In the genomic region with DNA sequence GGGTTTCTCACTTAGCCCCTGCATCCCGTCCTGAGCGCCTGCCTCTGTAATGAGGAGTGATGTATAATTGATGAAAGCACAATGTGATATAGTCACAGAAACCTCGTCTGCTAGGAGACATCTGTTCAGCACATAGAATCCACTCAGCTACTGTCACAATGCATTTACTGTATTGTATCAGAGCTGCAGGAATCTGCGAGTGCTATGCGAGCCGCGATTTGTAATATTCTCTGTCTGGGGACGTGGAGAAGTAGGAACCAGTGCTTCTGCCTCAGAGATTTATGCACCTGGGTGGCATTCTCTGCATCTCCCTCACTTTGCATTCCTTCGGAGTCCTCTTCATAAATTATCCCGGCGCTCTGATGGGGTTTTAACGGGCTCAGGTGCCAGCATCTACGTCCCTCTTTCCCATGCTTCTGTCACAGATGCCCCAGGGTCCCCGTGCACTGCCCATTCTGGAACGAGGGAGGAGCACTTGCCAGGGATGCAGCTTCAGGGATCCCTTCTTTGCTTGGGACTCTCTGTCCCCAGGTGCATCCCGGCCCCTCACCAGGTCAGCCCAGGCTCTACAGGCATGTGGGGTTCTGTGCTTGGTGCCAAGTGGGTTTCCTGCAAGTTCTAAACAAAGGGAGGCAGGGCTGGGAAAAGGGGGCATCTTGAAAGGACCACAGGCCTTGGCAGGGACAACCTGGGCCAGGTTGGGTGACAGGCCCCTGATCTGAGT, we compare ENCODE assay signal across 21 cellular contexts.
"Had no signal": no experiment of that assay in that cellular context is flagged by ENCODE, and none has a peak within 500 bp of the region (broad histone marks: within the 10 kb centered on the region; RNA-seq: fewer than 3 reads in every experiment).

No MANE protein-coding gene starts in this region.

- DNase-seq: activated CD8-positive, alpha-beta memory T cell treated with anti-CD3 and anti-CD28 coated beads for 24 hours; activated CD8-positive, alpha-beta memory T cell treated with anti-CD3 and anti-CD28 coated beads, Interleukin-2, amount 50 U/mL, for 4 hours; activated naive CD4-positive, alpha-beta T cell treated with anti-CD3 and anti-CD28 coated beads for 36 hours; activated naive CD8-positive, alpha-beta T cell treated with anti-CD3 and anti-CD28 coated beads, Interleukin-2, amount 10 ng/mL, durations not matched to agents 7 days and 5 days; activated T-cell treated with anti-CD3 and anti-CD28 coated beads, Interleukin-2, amount 50 U/mL, for 24 hours; amniotic stem cell; effector CD4-positive, alpha-beta T cell; kidney; lower lobe of right lung; naive thymus-derived CD4-positive, alpha-beta T cell; psoas muscle; stimulated activated CD4-positive, alpha-beta T cell treated with anti-CD3 and anti-CD28 coated beads, Interleukin-2, amount 100 ng/mL, for 48 hours; stimulated activated naive CD8-positive, alpha-beta T cell treated with anti-CD3 and anti-CD28 coated beads, Interleukin-15, Interleukin-2, amounts not matched to agents 100 U/mL and 50 U/mL, for 24 hours; T1000 had no signal

- H3K4me3 Mint-ChIP-seq: activated naive CD4-positive, alpha-beta T cell treated with anti-CD3 and anti-CD28 coated beads for 36 hours; activated naive CD8-positive, alpha-beta T cell treated with anti-CD3 and anti-CD28 coated beads, Interleukin-2, amount 10 ng/mL, durations not matched to agents 7 days and 5 days; activated T-cell treated with anti-CD3 and anti-CD28 coated beads, Interleukin-2, amount 50 U/mL, for 24 hours; activated T-helper 17 cell treated with anti-CD3 and anti-CD28 coated beads, Interleukin-2, amount 50 U/mL, for 72 hours; naive thymus-derived CD4-positive, alpha-beta T cell; T-helper 1 cell treated with Interleukin-12 subunit alpha and Interleukin-12 subunit beta and Interleukin-4 antibody, amounts not matched to agents 30 μg/mL and 1 μg/mL, for 36 hours; WTC11 had no signal

- H3K9me3 ChIP-seq: lower lobe of right lung, psoas muscle, right lobe of liver, tibial artery had no signal

- H3K27me3 ChIP-seq: right lobe of liver had no signal

- H3K36me3 Mint-ChIP-seq: activated naive CD8-positive, alpha-beta T cell treated with anti-CD3 and anti-CD28 coated beads, Interleukin-2, amount 10 ng/mL, durations not matched to agents 7 days and 5 days; naive thymus-derived CD4-positive, alpha-beta T cell; WTC11 had no signal

- H3K4me1 ChIP-seq: lower lobe of right lung, psoas muscle, right lobe of liver, tibial artery had no signal

- ATAC-seq: activated T-helper 17 cell treated with anti-CD3 and anti-CD28 coated beads, Interleukin-2, amount 50 U/mL, for 72 hours; left lobe of liver; lower lobe of right lung; naive thymus-derived CD4-positive, alpha-beta T cell; psoas muscle; right lobe of liver; stimulated activated naive CD8-positive, alpha-beta T cell treated with anti-CD3 and anti-CD28 coated beads, Interleukin-15, Interleukin-2, amounts not matched to agents 100 U/mL and 50 U/mL, for 24 hours; WTC11 had no signal

- H3K4me3 ChIP-seq: lower lobe of right lung, psoas muscle, right lobe of liver, smooth muscle cell, tibial artery had no signal

- H3K27ac Mint-ChIP-seq: activated naive CD4-positive, alpha-beta T cell treated with anti-CD3 and anti-CD28 coated beads for 36 hours; activated naive CD8-positive, alpha-beta T cell treated with anti-CD3 and anti-CD28 coated beads, Interleukin-2, amount 10 ng/mL, durations not matched to agents 7 days and 5 days; activated T-cell treated with anti-CD3 and anti-CD28 coated beads, Interleukin-2, amount 50 U/mL, for 24 hours; activated T-helper 17 cell treated with anti-CD3 and anti-CD28 coated beads, Interleukin-2, amount 50 U/mL, for 72 hours; naive thymus-derived CD4-positive, alpha-beta T cell; T-helper 1 cell treated with Interleukin-12 subunit alpha and Interleukin-12 subunit beta and Interleukin-4 antibody, amounts not matched to agents 30 μg/mL and 1 μg/mL, for 36 hours; WTC11 had no signal

- H3K9me3 Mint-ChIP-seq: activated naive CD4-positive, alpha-beta T cell treated with anti-CD3 and anti-CD28 coated beads for 36 hours; activated naive CD8-positive, alpha-beta T cell treated with anti-CD3 and anti-CD28 coated beads, Interleukin-2, amount 10 ng/mL, durations not matched to agents 7 days and 5 days; activated T-cell treated with anti-CD3 and anti-CD28 coated beads, Interleukin-2, amount 50 U/mL, for 24 hours; activated T-helper 17 cell treated with anti-CD3 and anti-CD28 coated beads, Interleukin-2, amount 50 U/mL, for 72 hours; naive thymus-derived CD4-positive, alpha-beta T cell; T-helper 1 cell treated with Interleukin-12 subunit alpha and Interleukin-12 subunit beta and Interleukin-4 antibody, amounts not matched to agents 30 μg/mL and 1 μg/mL, for 36 hours; WTC11 had no signal

- H3K4me1 Mint-ChIP-seq: activated naive CD8-positive, alpha-beta T cell treated with anti-CD3 and anti-CD28 coated beads, Interleukin-2, amount 10 ng/mL, durations not matched to agents 7 days and 5 days; activated T-helper 17 cell treated with anti-CD3 and anti-CD28 coated beads, Interleukin-2, amount 50 U/mL, for 72 hours; naive thymus-derived CD4-positive, alpha-beta T cell had no signal

- H3K27ac ChIP-seq: lower lobe of right lung, psoas muscle, right lobe of liver, tibial artery had no signal
